In the genomic region with DNA sequence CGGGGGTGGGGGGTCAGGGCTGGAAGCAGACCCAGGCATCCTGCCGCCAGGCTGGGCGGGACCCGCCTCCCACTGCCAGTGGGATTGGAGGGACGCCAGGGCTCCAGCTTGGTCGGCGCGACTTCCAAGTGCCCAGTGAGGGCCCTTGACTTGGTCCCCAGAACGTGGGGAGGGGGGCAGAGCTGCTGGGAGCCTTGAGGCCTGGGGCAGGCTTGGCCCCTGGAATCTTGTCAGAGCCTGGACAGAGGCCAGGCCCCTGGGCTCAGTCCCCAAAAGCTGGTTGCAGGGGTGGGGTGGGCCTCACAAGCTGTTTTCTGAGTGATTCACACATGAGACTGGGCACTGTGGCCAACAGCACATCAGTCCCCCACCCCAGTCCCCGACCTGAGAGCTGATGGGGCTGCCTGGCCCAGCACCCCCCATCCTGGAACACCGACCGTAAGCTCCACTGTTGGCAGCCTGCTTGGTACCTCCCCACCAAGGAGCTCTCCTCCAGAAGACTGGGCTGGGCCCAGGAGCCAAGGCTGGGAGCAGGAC, we compare ENCODE assay signal across 7 cellular contexts. TPM values are rescaled to one million over a fixed set of nuclear protein-coding genes. Genes with fewer than 3 reads are reported as not detected.
DNase-seq lines count a peak whose midpoint lies in the region; ATAC-seq and TF ChIP-seq lines count a peak whose summit lies in the region.

No MANE protein-coding gene starts in this region.

- peaks cover 2% of the 10 kb centered on the region for H4K20me1 ChIP-seq in osteoblast (ENCODE audit: insufficient read depth, low read length)

- peak overlapping the region; percentile 56 for H3K27ac ChIP-seq in CD8-positive, alpha-beta T cell (ENCODE audit: low read depth, low read length)
- H3K27ac ChIP-seq in osteoblast (ENCODE audit: low read depth, low read length) = no peak overlapping the region

- peak overlapping the region; percentile 64 for H3K4me2 ChIP-seq in osteoblast (ENCODE audit: insufficient read depth, low read length)

- H3K4me3 ChIP-seq in CD8-positive, alpha-beta T cell (ENCODE audit: low read depth, low read length) = peak overlapping the region; percentile 60
- peak overlapping the region; percentile 27 for H3K4me3 ChIP-seq in osteoblast (ENCODE audit: insufficient read depth, low read length)

- CTCF ChIA-PET in CD8-positive, alpha-beta T cell (lab: Charles Lee) = interaction anchor here (0.9 to 2.9 kb wide), 6 partner anchors 8 to 153 kb away, joined by 3 to 15 read pairs (median 9); a partner anchor contains a TSS

- peaks cover 11% of the 10 kb centered on the region for H3K36me3 Mint-ChIP-seq in CD8-positive, alpha-beta T cell
- H3K36me3 Mint-ChIP-seq in IgD-negative memory B cell = no peaks in the 10 kb centered on the region

- H3K27me3 ChIP-seq in CD8-positive, alpha-beta T cell (ENCODE audit: insufficient read depth, low read length) = no peaks in the 10 kb centered on the region
- no peaks in the 10 kb centered on the region for H3K27me3 ChIP-seq in osteoblast (ENCODE audit: insufficient read depth, low read length)

- peaks cover 59% of the 10 kb centered on the region for H3K4me1 ChIP-seq in CD8-positive, alpha-beta T cell (ENCODE audit: insufficient read depth, low read length)
- peaks cover 44% of the 10 kb centered on the region for H3K4me1 ChIP-seq in osteoblast (ENCODE audit: insufficient read depth, low read length)

- no peak overlapping the region for H2AFZ ChIP-seq in osteoblast (ENCODE audit: low read length)

- in situ Hi-C loops in T47D (cut with HindIII; ENCODE audit: low pct_unique_long_range_greater_than_20kb, low sequenced_read_pairs) = no loop called here

- peak overlapping the region; percentile 77 for H3K4me3 Mint-ChIP-seq in CD8-positive, alpha-beta T cell
- peak overlapping the region; percentile 58 to 84 (median 78) for H3K4me3 Mint-ChIP-seq in IgD-negative memory B cell

- no peaks in the 10 kb centered on the region for H3K27me3 Mint-ChIP-seq in CD8-positive, alpha-beta T cell (ENCODE audit: low read depth)
- peaks cover 2% of the 10 kb centered on the region for H3K27me3 Mint-ChIP-seq in IgD-negative memory B cell

- H3K9me3 Mint-ChIP-seq in CD8-positive, alpha-beta T cell = no peaks in the 10 kb centered on the region
- H3K9me3 Mint-ChIP-seq in IgD-negative memory B cell = no peaks in the 10 kb centered on the region

- no peaks in the 10 kb centered on the region for H3K36me3 ChIP-seq in CD8-positive, alpha-beta T cell (ENCODE audit: insufficient read depth, low read length)
- no peaks in the 10 kb centered on the region for H3K36me3 ChIP-seq in osteoblast (ENCODE audit: insufficient read depth, low read length)

- peak overlapping the region; percentile 88 for H3K27ac Mint-ChIP-seq in CD8-positive, alpha-beta T cell
- peak overlapping the region in 2 of 3 donors; percentile 79 to 87 for H3K27ac Mint-ChIP-seq in IgD-negative memory B cell

- POLR2A ChIA-PET in CD8-positive, alpha-beta T cell (lab: Charles Lee) = interaction anchor here (0.6 to 1.6 kb wide), 12 partner anchors 11 to 1443 kb away, joined by 3 to 8 read pairs (median 4); a partner anchor contains a TSS

- DNase-seq in CD8-positive, alpha-beta T cell = no peak
- DNase-seq in T47D (ENCODE audit: low read depth in 1 of 2, low spot score in 1 of 2) (peak; percentile 48 to 67), osteoblast (ENCODE audit: insufficient read length, low spot score, missing footprints) (peak; percentile 99), GM20000 (ENCODE audit: low spot score) (no peak)
- no peak for DNase-seq in activated CD4-positive, alpha-beta T cell treated with anti-CD3 and anti-CD28 coated beads, Interleukin-2, amount 50 U/mL, for 1 hour

- TF ChIP-seq CTCF in CD8-positive, alpha-beta T cell (IDR thresholded peaks at IDR 0.05) = no peak
- TF ChIP-seq CTCF in osteoblast (IDR thresholded peaks at IDR 0.05; ENCODE audit: extremely low read depth, low read depth, low read length) (no peak), GM20000 (IDR thresholded peaks at IDR 0.05; ENCODE audit: extremely low read depth, missing control alignments) (no peak)

- no peaks in the 10 kb centered on the region for H3K9me3 ChIP-seq in CD8-positive, alpha-beta T cell (ENCODE audit: low read length)
- H3K9me3 ChIP-seq in osteoblast (ENCODE audit: low read depth, low read length) = no peaks in the 10 kb centered on the region

- intact Hi-C loops in CD8-positive, alpha-beta T cell (cut with DNase I, micrococcal nuclease) = loop anchor here in 1 of 2 experiments (1.0 kb wide), 1 partner anchor 110 kb away; a partner anchor contains a TSS

- ATAC-seq in CD8-positive, alpha-beta T cell = no peak
- no peak for ATAC-seq in HG02763 (IDR thresholded peaks at IDR 0.05; ENCODE audit: unreplicated experiment)

- peaks cover 54% of the 10 kb centered on the region for H3K4me1 Mint-ChIP-seq in CD8-positive, alpha-beta T cell (ENCODE audit: low read depth)
- peaks cover 23 to 36% (median 31%) of the 10 kb centered on the region in 3 donors for H3K4me1 Mint-ChIP-seq in IgD-negative memory B cell

- H3K79me2 ChIP-seq in osteoblast (ENCODE audit: insufficient read depth, low read length) = peaks cover 10% of the 10 kb centered on the region

RNA-seq across cellular contexts. Expression of a gene that starts 0.5 kb away (rescaled TPM):
- total RNA-seq in CD8-positive, alpha-beta T cell = 1 to 10 TPM; 7.6 to 8.8 TPM
- 3.5 TPM for polyA plus RNA-seq in IgD-negative memory B cell
- 1.5 and 2.5 TPM in 2 replicates for total RNA-seq in osteoblast

RNA-seq across cellular contexts. Expression of a gene that starts 3.6 kb away (rescaled TPM):
- total RNA-seq in CD8-positive, alpha-beta T cell = 100 to 1,000 TPM; 101 to 111 TPM
- 64.3 TPM for polyA plus RNA-seq in IgD-negative memory B cell
- 13.3 and 16.6 TPM in 2 replicates for total RNA-seq in osteoblast

RNA-seq across cellular contexts. Expression of a gene that starts 13.0 kb away (rescaled TPM):
- under 1 TPM; 0.30 to 0.58 TPM for total RNA-seq in CD8-positive, alpha-beta T cell
- polyA plus RNA-seq in IgD-negative memory B cell = not detected
- 4.4 and 5.4 TPM in 2 replicates for total RNA-seq in osteoblast

RNA-seq across cellular contexts. Expression of a gene that starts 18.5 kb away (rescaled TPM):
- total RNA-seq in CD8-positive, alpha-beta T cell = 1 to 10 TPM; 7.5 to 7.8 TPM
- polyA plus RNA-seq in IgD-negative memory B cell = not detected
- total RNA-seq in osteoblast = 37.4 and 57.9 TPM in 2 replicates

RNA-seq across cellular contexts. Expression of a gene that starts 32.2 kb away (rescaled TPM):
- total RNA-seq in CD8-positive, alpha-beta T cell = 10 to 100 TPM; 87.5 to 93.0 TPM
- polyA plus RNA-seq in IgD-negative memory B cell = 3.9 TPM
- total RNA-seq in osteoblast = 19.4 and 20.3 TPM in 2 replicates

Comparison
In these comparisons a context has a peak if more than half of its experiments do, and no peak if none do; other contexts are left out.
1. DNase-seq: peak in T47D (2 of 2) and osteoblast (single experiment); none in CD8-positive, alpha-beta T cell (0 of 7), activated CD4-positive, alpha-beta T cell treated with anti-CD3 and anti-CD28 coated beads, Interleukin-2, amount 50 U/mL, for 1 hour (single experiment) and GM20000 (single experiment).